ENCODE assay signal across 24 cellular contexts in the genomic region with DNA sequence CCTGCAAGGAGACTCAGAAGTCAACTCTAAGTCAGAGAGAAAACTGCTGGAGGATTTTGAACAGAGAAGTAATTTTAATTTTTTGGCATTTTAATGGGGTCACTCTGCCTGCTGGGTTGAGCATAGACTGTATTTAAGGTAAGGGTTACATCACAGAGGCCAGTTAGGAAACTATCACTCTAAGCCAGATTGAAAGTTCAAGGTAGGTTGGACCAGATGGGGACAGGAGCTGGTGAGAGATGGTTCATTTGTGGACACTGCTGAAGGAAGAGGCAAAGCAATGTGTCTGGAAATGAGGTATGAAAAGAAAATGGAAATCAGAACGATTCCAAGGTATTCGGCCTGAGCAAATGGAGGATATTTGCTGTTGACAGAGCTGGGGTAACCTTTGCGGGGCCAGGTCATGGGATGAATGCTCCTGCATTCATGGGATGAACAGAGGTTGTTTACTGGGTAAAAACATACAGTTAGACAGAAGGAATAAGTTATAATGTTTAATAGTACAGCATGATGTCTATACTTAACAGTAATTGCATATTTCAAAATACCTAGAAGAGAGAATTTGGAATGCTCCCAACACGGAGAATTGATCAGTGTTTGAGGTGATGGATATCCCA. TPM values are rescaled to one million over a fixed set of nuclear protein-coding genes. Genes with fewer than 3 reads are reported as not detected.
DNase-seq lines count a peak whose midpoint lies in the region; ATAC-seq, FAIRE-seq and TF ChIP-seq lines count a peak whose summit lies in the region.
"Had no signal": no experiment of that assay in that cellular context is flagged by ENCODE, and none has a peak within 500 bp of the region (broad histone marks: within the 10 kb centered on the region; RNA-seq: fewer than 3 reads in every experiment).

No MANE protein-coding gene starts in this region.

- H3K4me3 Mint-ChIP-seq in WTC11, result no peak overlapping the region
- H3K4me3 Mint-ChIP-seq: activated naive CD8-positive, alpha-beta T cell treated with anti-CD3 and anti-CD28 coated beads for 36 hours; central memory CD8-positive, alpha-beta T cell; T-helper 17 cell had no signal

- H2BK5ac ChIP-seq in trophoblast cell (ENCODE audit: low read depth, low read length, poor library complexity), result no peak overlapping the region

- no peaks in the 10 kb centered on the region for H3K79me2 ChIP-seq in trophoblast cell (ENCODE audit: control insufficient read depth, insufficient read depth, low read length, poor library complexity)

- H3K36me3 Mint-ChIP-seq in WTC11, result no peaks in the 10 kb centered on the region
- H3K36me3 Mint-ChIP-seq: activated naive CD8-positive, alpha-beta T cell treated with anti-CD3 and anti-CD28 coated beads for 36 hours had no signal

- no peak overlapping the region for H2BK12ac ChIP-seq in trophoblast cell (ENCODE audit: low read length)

- no CpG with 5 or more reads among the region's 4 CpGs for WGBS in trophoblast cell (ENCODE audit: extremely low coverage, insufficient coverage, insufficient read length)

- no peaks in the 10 kb centered on the region for H3K36me3 ChIP-seq in A673 (ENCODE audit: insufficient read depth, low read length, poor library complexity, severe bottlenecking)
- H3K36me3 ChIP-seq in trophoblast cell (ENCODE audit: control insufficient read depth in 1 of 2, insufficient read depth in 2 of 2, low read length in 2 of 2), result no peaks in the 10 kb centered on the region
- no peaks in the 10 kb centered on the region for H3K36me3 ChIP-seq in H7 (replicated peaks; ENCODE audit: control insufficient read depth, insufficient read depth, low read length)
- H3K36me3 ChIP-seq in MG63, result no peaks in the 10 kb centered on the region
- H3K36me3 ChIP-seq: thyroid gland had no signal

- no peak overlapping the region for H4K91ac ChIP-seq in trophoblast cell (ENCODE audit: low read depth, low read length)

- no peaks in the 10 kb centered on the region for H3K79me1 ChIP-seq in trophoblast cell (ENCODE audit: low read length)

- H3K9ac ChIP-seq in trophoblast cell (ENCODE audit: low read length), result no peak overlapping the region

- H3K18ac ChIP-seq in trophoblast cell (ENCODE audit: low read length), result no peak overlapping the region

- H3K4ac ChIP-seq in trophoblast cell (ENCODE audit: low read depth, low read length), result no peak overlapping the region

- TF ChIP-seq CTCF in A673 (conservative IDR thresholded peaks at IDR 0.05; ENCODE audit: low read depth, low read length) (no peak), WTC11 (IDR thresholded peaks at IDR 0.05) (no peak)

- H2AK5ac ChIP-seq in trophoblast cell (ENCODE audit: low read length), result no peak overlapping the region

- POLR2A ChIA-PET in A673 (lab: Charles Lee; ENCODE audit: low non-redundant PET), result no interaction called here
- POLR2A ChIA-PET in WTC11 (lab: Charles Lee), result no interaction called here

- intact Hi-C loops in A673 (cut with micrococcal nuclease; ENCODE audit: unreplicated experiment), result no loop called here

- H2BK120ac ChIP-seq in trophoblast cell (ENCODE audit: insufficient read depth, low read length, poor library complexity), result no peak overlapping the region

- 0 out of 2 replicates have a peak overlapping the region, but pooled peaks have one; percentile 2 for H3K27ac Mint-ChIP-seq in WTC11
- H3K27ac Mint-ChIP-seq: activated naive CD8-positive, alpha-beta T cell treated with anti-CD3 and anti-CD28 coated beads for 36 hours; T-helper 17 cell had no signal

- H3K27me3 Mint-ChIP-seq in WTC11 (ENCODE audit: low read depth), result no peaks in the 10 kb centered on the region

- H4K8ac ChIP-seq in trophoblast cell (ENCODE audit: low read depth, low read length), result no peak overlapping the region

- no peaks in the 10 kb centered on the region for H3K9me3 Mint-ChIP-seq in WTC11
- H3K9me3 Mint-ChIP-seq: activated naive CD8-positive, alpha-beta T cell treated with anti-CD3 and anti-CD28 coated beads for 36 hours; central memory CD8-positive, alpha-beta T cell had no signal

- ATAC-seq in WTC11 (no peak), GM21515 (IDR thresholded peaks at IDR 0.05; ENCODE audit: unreplicated experiment) (no peak)
- ATAC-seq: sciatic nerve, T-helper 17 cell had no signal

- H3K27ac ChIP-seq in A673 (ENCODE audit: low read depth, low read length, poor library complexity, severe bottlenecking) (peak overlapping the region; percentile 62), trophoblast cell (ENCODE audit: low read depth, low read length) (no peak overlapping the region)
- H3K27ac ChIP-seq: thyroid gland had no signal

- no peaks in the 10 kb centered on the region for H3K27me3 ChIP-seq in A673 (replicated peaks; ENCODE audit: insufficient read depth, low read depth, low read length, poor library complexity)
- no peaks in the 10 kb centered on the region for H3K27me3 ChIP-seq in trophoblast cell (ENCODE audit: insufficient read depth, low read length)
- no peaks in the 10 kb centered on the region for H3K27me3 ChIP-seq in H7 (ENCODE audit: control insufficient read depth, insufficient read depth, low read length)
- H3K27me3 ChIP-seq in MG63, result no peaks in the 10 kb centered on the region
- H3K27me3 ChIP-seq: thyroid gland had no signal

- BruUV-seq in A673 (replicated peaks; lab: Mats Ljungman, UMichigan), result TSS peak; percentile 77

- peaks cover 9% of the 10 kb centered on the region for H3K4me1 Mint-ChIP-seq in WTC11
- H3K4me1 Mint-ChIP-seq: activated naive CD8-positive, alpha-beta T cell treated with anti-CD3 and anti-CD28 coated beads for 36 hours; central memory CD8-positive, alpha-beta T cell had no signal

- no peak for DNase-seq in A673 (ENCODE audit: low spot score)
- DNase-seq in WTC11 (ENCODE audit: low spot score), result no peak
- no peak for DNase-seq in trophoblast cell
- DNase-seq in H7, result no peak
- DNase-seq in MG63, result no peak
- no peak for DNase-seq in stimulated activated naive CD4-positive, alpha-beta T cell treated with Interleukin-2 at 50 U/mL for 16 hours (lab: John Stamatoyannopoulos, UW)
- DNase-seq: activated CD4-positive, alpha-beta T cell treated with anti-CD3 and anti-CD28 coated beads for 4 hours; activated CD8-positive, alpha-beta memory T cell treated with anti-CD3 and anti-CD28 coated beads for 24 hours; activated effector memory CD4-positive, alpha-beta T cell treated with anti-CD3 and anti-CD28 coated beads, Interleukin-2, amount 50 U/mL, for 16 hours; activated naive CD8-positive, alpha-beta T cell treated with anti-CD3 and anti-CD28 coated beads for 36 hours; activated T-cell treated with anti-CD3 and anti-CD28 coated beads, Interleukin-2, amount 50 U/mL, for 1 hour; Karpas-422; NCI-H446; NCI-H82; RPMI8226; stimulated activated naive CD4-positive, alpha-beta T cell; T-helper 17 cell; thyroid gland had no signal

- FAIRE-seq in islet of Langerhans (lab: Jason Lieb, UNC), result peak; percentile 13
- FAIRE-seq: keratinocyte had no signal

- no peak overlapping the region for H3K4me2 ChIP-seq in trophoblast cell (ENCODE audit: low read length)

- no peak overlapping the region for H3K23ac ChIP-seq in trophoblast cell (ENCODE audit: low read length)

- H3K4me1 ChIP-seq in A673 (ENCODE audit: insufficient read depth, low read length, poor library complexity, severe bottlenecking) (peaks cover 83% of the 10 kb centered on the region), trophoblast cell (ENCODE audit: control insufficient read depth in 1 of 2, insufficient read depth in 2 of 2, low read length in 2 of 2) (no peaks in the 10 kb centered on the region)
- H3K4me1 ChIP-seq: thyroid gland had no signal

- no peak overlapping the region for H3K14ac ChIP-seq in trophoblast cell (ENCODE audit: low read length)

- H3K9me3 ChIP-seq in A673 (ENCODE audit: low read depth, low read length, poor library complexity, severe bottlenecking) (no peaks in the 10 kb centered on the region), trophoblast cell (ENCODE audit: insufficient read depth, low read depth, low read length) (no peaks in the 10 kb centered on the region), MG63 (no peaks in the 10 kb centered on the region)
- H3K9me3 ChIP-seq: thyroid gland had no signal

- H2AFZ ChIP-seq in trophoblast cell (ENCODE audit: insufficient read depth, low read length, poor library complexity), result peak overlapping the region; percentile 45

- H3K4me3 ChIP-seq in A673 (ENCODE audit: low read depth, low read length, poor library complexity, severe bottlenecking) (no peak overlapping the region), trophoblast cell (ENCODE audit: low read depth, low read length) (no peak overlapping the region), H7 (ENCODE audit: insufficient read depth, low read depth, low read length) (no peak overlapping the region), MG63 (no peak overlapping the region)
- H3K4me3 ChIP-seq: thyroid gland had no signal

- H4K12ac ChIP-seq in trophoblast cell (ENCODE audit: low read depth, low read length), result no peak overlapping the region

- CTCF ChIA-PET in A673 (lab: Charles Lee), result no interaction called here
- CTCF ChIA-PET in WTC11 (lab: Charles Lee), result no interaction called here

TF ChIP-seq in WTC11, 78 proteins besides CTCF, POLR2A, EP300 and RAD21 (continues in another document):
- TF ChIP-seq, protein P1, sequence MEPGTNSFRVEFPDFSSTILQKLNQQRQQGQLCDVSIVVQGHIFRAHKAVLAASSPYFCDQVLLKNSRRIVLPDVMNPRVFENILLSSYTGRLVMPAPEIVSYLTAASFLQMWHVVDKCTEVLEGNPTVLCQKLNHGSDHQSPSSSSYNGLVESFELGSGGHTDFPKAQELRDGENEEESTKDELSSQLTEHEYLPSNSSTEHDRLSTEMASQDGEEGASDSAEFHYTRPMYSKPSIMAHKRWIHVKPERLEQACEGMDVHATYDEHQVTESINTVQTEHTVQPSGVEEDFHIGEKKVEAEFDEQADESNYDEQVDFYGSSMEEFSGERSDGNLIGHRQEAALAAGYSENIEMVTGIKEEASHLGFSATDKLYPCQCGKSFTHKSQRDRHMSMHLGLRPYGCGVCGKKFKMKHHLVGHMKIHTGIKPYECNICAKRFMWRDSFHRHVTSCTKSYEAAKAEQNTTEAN (CRISPR knock-in tag; IDR thresholded peaks at IDR 0.05), result no peak

RNA-seq across cellular contexts. Expression of a gene that starts 26.9 kb away (rescaled TPM):
- total RNA-seq in A673 (2021), result 10.0 and 12.3 TPM in 2 replicates
- 0.13 to 0.18 TPM (median 0.16 TPM) in 3 replicates for total RNA-seq in WTC11 (2021)
- 0.19 and 0.21 TPM in 2 replicates for polyA plus RNA-seq in trophoblast cell (2013)
- 0.10 and 0.11 TPM in 2 replicates for total RNA-seq in H7 (2014; rRNA removed; shearing (Covaris generic))
- 0.07 and 0.16 TPM in 2 replicates for total RNA-seq in MG63 (2014; rRNA removed; shearing (Covaris generic); ENCODE audit: low replicate concordance)
- polyA plus RNA-seq: neural cell had no signal
